Comparison of ENCODE assay signal across 12 cellular contexts in the genomic region with DNA sequence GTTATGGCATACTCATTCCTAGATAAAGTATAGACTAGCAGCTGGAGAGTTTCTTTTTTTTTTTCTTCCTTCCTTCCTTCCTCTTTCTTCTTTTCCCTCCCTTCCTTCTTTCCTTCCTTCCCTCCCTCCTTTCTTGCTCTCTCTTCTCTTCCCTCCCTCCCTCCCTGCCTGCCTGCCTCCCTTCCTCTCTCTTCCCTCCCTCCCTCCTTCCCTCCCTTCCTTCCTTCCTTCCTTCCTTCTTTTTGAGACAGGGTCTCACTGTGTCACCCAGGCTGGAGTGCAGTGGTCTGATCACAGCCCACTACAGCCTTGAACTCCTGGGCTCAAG. TPM values are rescaled to one million over a fixed set of nuclear protein-coding genes. Genes with fewer than 3 reads are reported as not detected.
DNase-seq lines count a peak whose midpoint lies in the region; TF ChIP-seq lines count a peak whose summit lies in the region.
"Had no signal": no experiment of that assay in that cellular context is flagged by ENCODE, and none has a peak within 500 bp of the region (broad histone marks: within the 10 kb centered on the region; RNA-seq: fewer than 3 reads in every experiment).

No MANE protein-coding gene starts in this region.

- H3K36me3 Mint-ChIP-seq in HFFc6 (ENCODE audit: low read depth) (peaks cover 4% of the 10 kb centered on the region; the same call in 1 of the 2 replicates), mesothelial cell of epicardium (peaks cover 5% of the 10 kb centered on the region)

- TF ChIP-seq CTCF in HFFc6 (IDR thresholded peaks at IDR 0.05), result no peak
- no peak for TF ChIP-seq CTCF in colonic mucosa (IDR thresholded peaks at IDR 0.05)
- TF ChIP-seq CTCF in mesothelial cell of epicardium (IDR thresholded peaks at IDR 0.05; ENCODE audit: unreplicated experiment), result no peak

- H3K27ac ChIP-seq in colonic mucosa, result peak overlapping the region; percentile 66
- peak overlapping the region; percentile 31 for H3K27ac ChIP-seq in stomach smooth muscle (ENCODE audit: low read length)

- DNase-seq in HFFc6 (no peak), colonic mucosa (no peak), mesothelial cell of epicardium (ENCODE audit: low spot score in 2 of 2, unreplicated experiment in 2 of 2) (no peak), NCI-H748 treated with DMSO at 0.1 percent for 48 hours (lab: John Stamatoyannopoulos, UW) (no peak), RKO (ENCODE audit: low spot score) (no peak), HPDE6-E6E7 (ENCODE audit: extremely low spot score) (no peak)
- DNase-seq in activated CD4-positive, alpha-beta T cell treated with anti-CD3 and anti-CD28 coated beads, Interleukin-2, amount 50 U/mL, for 1 hour, result no peak
- DNase-seq: activated T-cell treated with anti-CD3 and anti-CD28 coated beads, Interleukin-2, amount 50 U/mL, for 4 hours; islet precursor cell; nephron progenitor cell had no signal

- H3K36me3 ChIP-seq in colonic mucosa (no peaks in the 10 kb centered on the region), stomach smooth muscle (ENCODE audit: control insufficient read depth in 2 of 2, insufficient read depth in 2 of 2, low read length in 2 of 2) (no peaks in the 10 kb centered on the region)

- no peak overlapping the region for H3K4me3 ChIP-seq in colonic mucosa
- no peak overlapping the region for H3K4me3 ChIP-seq in stomach smooth muscle (ENCODE audit: low read length in 2 of 2)

- no peaks in the 10 kb centered on the region for H3K9me3 Mint-ChIP-seq in HFFc6
- H3K9me3 Mint-ChIP-seq in mesothelial cell of epicardium, result no peaks in the 10 kb centered on the region
- H3K9me3 Mint-ChIP-seq: activated T-cell treated with anti-CD3 and anti-CD28 coated beads, Interleukin-2, amount 50 U/mL, for 4 hours; nephron progenitor cell had no signal

- H3K4me1 Mint-ChIP-seq in HFFc6 (ENCODE audit: low read depth), result peaks cover 40% of the 10 kb centered on the region
- H3K4me1 Mint-ChIP-seq in mesothelial cell of epicardium, result peaks cover 20% of the 10 kb centered on the region

- peak overlapping the region; percentile 72 for H3K27ac Mint-ChIP-seq in HFFc6
- peak overlapping the region; percentile 87 for H3K27ac Mint-ChIP-seq in mesothelial cell of epicardium
- H3K27ac Mint-ChIP-seq: B cell, nephron progenitor cell had no signal

- H3K27me3 Mint-ChIP-seq in HFFc6 (ENCODE audit: insufficient read depth) (no peaks in the 10 kb centered on the region), mesothelial cell of epicardium (ENCODE audit: low read depth) (no peaks in the 10 kb centered on the region)
- H3K27me3 Mint-ChIP-seq: B cell had no signal

- peak overlapping the region in 1 of 2 donors; percentile 13 for H3K9ac ChIP-seq in colonic mucosa (ENCODE audit: low read depth in 2 of 2, low read length in 2 of 2)
- H3K9ac ChIP-seq in stomach smooth muscle (ENCODE audit: low read length in 2 of 2), result no peak overlapping the region

- H3K4me1 ChIP-seq in colonic mucosa, result no peaks in the 10 kb centered on the region
- H3K4me1 ChIP-seq in stomach smooth muscle (ENCODE audit: control insufficient read depth, insufficient read depth, low read length), result peaks cover 8% of the 10 kb centered on the region

- no peaks in the 10 kb centered on the region for H3K9me3 ChIP-seq in colonic mucosa
- no peaks in the 10 kb centered on the region for H3K9me3 ChIP-seq in stomach smooth muscle (ENCODE audit: control insufficient read depth in 2 of 2, low read length in 2 of 2)

- intact Hi-C loops in colonic mucosa (cut with DNase I), result no loop called here

- peak overlapping the region; percentile 22; the same call in 1 of the 2 replicates for H3K4me3 Mint-ChIP-seq in HFFc6
- no peak overlapping the region for H3K4me3 Mint-ChIP-seq in mesothelial cell of epicardium
- H3K4me3 Mint-ChIP-seq: activated T-cell treated with anti-CD3 and anti-CD28 coated beads, Interleukin-2, amount 50 U/mL, for 4 hours; B cell; nephron progenitor cell had no signal

- H3K27me3 ChIP-seq in colonic mucosa (no peaks in the 10 kb centered on the region), stomach smooth muscle (ENCODE audit: control insufficient read depth in 1 of 2, insufficient read depth in 2 of 2, low read length in 2 of 2) (no peaks in the 10 kb centered on the region)

RNA-seq across cellular contexts. Expression of a gene that starts 7.0 kb away (rescaled TPM):
- total RNA-seq in HFFc6 (2021; fragmentation: NEBNext Ultra II Directional; extraction: Animal tissue kit (Norgen Biotek cat#: 25700)), result 10 to 100 TPM; 52.0 to 64.8 (median 58.6) TPM
- total RNA-seq in colonic mucosa (10 to 100 TPM; 34.5 to 34.8 TPM), mesothelial cell of epicardium (25.7 to 29.8 TPM (median 26.7 TPM) in 3 replicates)

RNA-seq across cellular contexts. Expression of a gene that starts 47.5 kb away (rescaled TPM):
- 10 to 100 TPM; 64.1 to 82.4 (median 69.6) TPM for total RNA-seq in HFFc6 (2021; fragmentation: NEBNext Ultra II Directional; extraction: Animal tissue kit (Norgen Biotek cat#: 25700))
- total RNA-seq in colonic mucosa, result 10 to 100 TPM; 19.2 to 32.9 TPM
- total RNA-seq in mesothelial cell of epicardium, result 45.0 to 49.4 TPM (median 48.0 TPM) in 3 replicates

RNA-seq across cellular contexts. Expression of a gene that starts 47.6 kb away (rescaled TPM):
- total RNA-seq in HFFc6 (2021; fragmentation: NEBNext Ultra II Directional; extraction: Animal tissue kit (Norgen Biotek cat#: 25700)), result 100 to 1,000 TPM; 103 to 149 (median 125) TPM
- total RNA-seq in colonic mucosa (100 to 1,000 TPM in 1 of 2 donors, 10 to 100 TPM in 1; 82.9 to 143 TPM), mesothelial cell of epicardium (91.9 to 96.7 TPM (median 95.2 TPM) in 3 replicates)
